In genomic region chr1:85273397-85273796, GRCh38 we compare ENCODE assay signal across 20 cellular contexts. TPM values are rescaled to one million over a fixed set of nuclear protein-coding genes. Genes with fewer than 3 reads are reported as not detected.
DNase-seq lines count a peak whose midpoint lies in the region; ATAC-seq, FAIRE-seq and TF ChIP-seq lines count a peak whose summit lies in the region.
"Had no signal": no experiment of that assay in that cellular context is flagged by ENCODE, and none has a peak within 500 bp of the region (broad histone marks: within the 10 kb centered on the region; RNA-seq: fewer than 3 reads in every experiment).

No MANE protein-coding gene starts in this region.

- H3K27ac Mint-ChIP-seq in activated naive CD8-positive, alpha-beta T cell, result peak overlapping the region; percentile 97
- no peak overlapping the region for H3K27ac Mint-ChIP-seq in activated naive CD8-positive, alpha-beta T cell treated with anti-CD3 and anti-CD28 coated beads, Interleukin-2, amount 50 U/mL, for 24 hours
- peak overlapping the region; percentile 9 for H3K27ac Mint-ChIP-seq in stimulated activated effector memory CD8-positive, alpha-beta T cell treated with anti-CD3 and anti-CD28 coated beads, Interleukin-12 subunit alpha, Interleukin-12 subunit beta, amount 100 ng/mL, for 72 hours
- H3K27ac Mint-ChIP-seq: nephron progenitor cell, WTC11 had no signal

- H3K79me2 ChIP-seq in Loucy (ENCODE audit: insufficient read depth, low read length) (peaks cover 73% of the 10 kb centered on the region), endothelial cell of umbilical vein (ENCODE audit: control insufficient read depth, insufficient read depth, low read length) (peaks cover 70% of the 10 kb centered on the region)

- H3K4me3 ChIP-seq in Loucy (ENCODE audit: low read length, poor library complexity, severe bottlenecking), result peak overlapping the region; percentile 90
- H3K4me3 ChIP-seq in endothelial cell of umbilical vein (replicated peaks in 1 of 3; ENCODE audit: insufficient read depth in 1 of 3, low read depth in 1 of 3, low read length in 3 of 3), result peak overlapping the region in 2 of 3 experiments; percentile 95 to 99
- H3K4me3 ChIP-seq in upper lobe of left lung, result no peak overlapping the region
- H3K4me3 ChIP-seq: body of pancreas, esophagus muscularis mucosa had no signal

- H3K9me2 ChIP-seq in Loucy (replicated peaks; ENCODE audit: low read depth, low read length), result no peaks in the 10 kb centered on the region

- H3K4me1 Mint-ChIP-seq in activated naive CD8-positive, alpha-beta T cell (ENCODE audit: low read depth), result peaks cover 65% of the 10 kb centered on the region
- peaks cover 44% of the 10 kb centered on the region for H3K4me1 Mint-ChIP-seq in activated naive CD8-positive, alpha-beta T cell treated with anti-CD3 and anti-CD28 coated beads, Interleukin-2, amount 50 U/mL, for 24 hours
- H3K4me1 Mint-ChIP-seq in stimulated activated effector memory CD8-positive, alpha-beta T cell treated with anti-CD3 and anti-CD28 coated beads, Interleukin-12 subunit alpha, Interleukin-12 subunit beta, amount 100 ng/mL, for 72 hours, result peaks cover 48% of the 10 kb centered on the region

- no peaks in the 10 kb centered on the region for H3K9me1 ChIP-seq in endothelial cell of umbilical vein (replicated peaks; ENCODE audit: control insufficient read depth, extremely low read depth, insufficient read depth, low read length)

- H3K9ac ChIP-seq in Loucy (ENCODE audit: low read depth, low read length, poor library complexity, severe bottlenecking), result peak overlapping the region; percentile 85
- H3K9ac ChIP-seq in endothelial cell of umbilical vein (replicated peaks; ENCODE audit: extremely low read depth, insufficient read depth, low read length), result peak overlapping the region; percentile 100

- no peak for ATAC-seq in activated naive CD8-positive, alpha-beta T cell treated with anti-CD3 and anti-CD28 coated beads, Interleukin-2, amount 50 U/mL, for 24 hours
- ATAC-seq in stimulated activated effector memory CD8-positive, alpha-beta T cell treated with anti-CD3 and anti-CD28 coated beads, Interleukin-12 subunit alpha, Interleukin-12 subunit beta, amount 100 ng/mL, for 72 hours, result no peak
- ATAC-seq in upper lobe of left lung (ENCODE audit: low FRiP score in 2 of 2), result no peak
- ATAC-seq: body of pancreas, lower lobe of right lung, Right ventricle myocardium inferior, WTC11 had no signal

- H2AFZ ChIP-seq in Loucy (ENCODE audit: low read length) (no peak overlapping the region), endothelial cell of umbilical vein (ENCODE audit: low read depth, low read length) (no peak overlapping the region)

- H3K4me3 Mint-ChIP-seq in activated naive CD8-positive, alpha-beta T cell, result peak overlapping the region; percentile 92
- H3K4me3 Mint-ChIP-seq in activated naive CD8-positive, alpha-beta T cell treated with anti-CD3 and anti-CD28 coated beads, Interleukin-2, amount 50 U/mL, for 24 hours, result no peak overlapping the region
- no peak overlapping the region for H3K4me3 Mint-ChIP-seq in stimulated activated effector memory CD8-positive, alpha-beta T cell treated with anti-CD3 and anti-CD28 coated beads, Interleukin-12 subunit alpha, Interleukin-12 subunit beta, amount 100 ng/mL, for 72 hours
- H3K4me3 Mint-ChIP-seq: nephron progenitor cell, WTC11 had no signal

- no peaks in the 10 kb centered on the region for H3K27me3 ChIP-seq in Loucy (ENCODE audit: insufficient read depth, low read length, poor library complexity, severe bottlenecking)
- no peaks in the 10 kb centered on the region for H3K27me3 ChIP-seq in endothelial cell of umbilical vein (ENCODE audit: control insufficient read depth in 2 of 2, insufficient read depth in 2 of 2, low read length in 2 of 2)
- H3K27me3 ChIP-seq in upper lobe of left lung, result no peaks in the 10 kb centered on the region
- H3K27me3 ChIP-seq: body of pancreas, dorsolateral prefrontal cortex, esophagus muscularis mucosa had no signal

- H3K9me3 Mint-ChIP-seq in activated naive CD8-positive, alpha-beta T cell (ENCODE audit: low read depth), result no peaks in the 10 kb centered on the region
- no peaks in the 10 kb centered on the region for H3K9me3 Mint-ChIP-seq in activated naive CD8-positive, alpha-beta T cell treated with anti-CD3 and anti-CD28 coated beads, Interleukin-2, amount 50 U/mL, for 24 hours
- H3K9me3 Mint-ChIP-seq in stimulated activated effector memory CD8-positive, alpha-beta T cell treated with anti-CD3 and anti-CD28 coated beads, Interleukin-12 subunit alpha, Interleukin-12 subunit beta, amount 100 ng/mL, for 72 hours, result no peaks in the 10 kb centered on the region
- H3K9me3 Mint-ChIP-seq: nephron progenitor cell, WTC11 had no signal

- no peak for TF ChIP-seq EP300 in upper lobe of left lung (IDR thresholded peaks at IDR 0.05)

- H3K36me3 Mint-ChIP-seq in activated naive CD8-positive, alpha-beta T cell, result peaks cover 10% of the 10 kb centered on the region
- H3K36me3 Mint-ChIP-seq in activated naive CD8-positive, alpha-beta T cell treated with anti-CD3 and anti-CD28 coated beads, Interleukin-2, amount 50 U/mL, for 24 hours (ENCODE audit: low read depth), result peaks cover 38% of the 10 kb centered on the region
- H3K36me3 Mint-ChIP-seq in stimulated activated effector memory CD8-positive, alpha-beta T cell treated with anti-CD3 and anti-CD28 coated beads, Interleukin-12 subunit alpha, Interleukin-12 subunit beta, amount 100 ng/mL, for 72 hours, result peaks cover 63% of the 10 kb centered on the region

- no TSS peak for BruUV-seq in endothelial cell of umbilical vein (replicated peaks; lab: Mats Ljungman, UMichigan)

- peak overlapping the region; percentile 100 for H3K27ac ChIP-seq in endothelial cell of umbilical vein (ENCODE audit: insufficient read depth, low read depth, low read length)
- H3K27ac ChIP-seq in upper lobe of left lung, result no peak overlapping the region
- H3K27ac ChIP-seq: body of pancreas, dorsolateral prefrontal cortex, esophagus muscularis mucosa, lower lobe of right lung had no signal

- TF ChIP-seq CTCF in Loucy (conservative IDR thresholded peaks at IDR 0.05; ENCODE audit: low read length) (no peak), endothelial cell of umbilical vein (IDR thresholded peaks at IDR 0.05; ENCODE audit: extremely low read depth in 1 of 2, insufficient read depth in 1 of 2, low read depth in 1 of 2, low read length in 2 of 2) (no peak), upper lobe of left lung (IDR thresholded peaks at IDR 0.05) (no peak)

- peaks cover 47% of the 10 kb centered on the region for H4K20me1 ChIP-seq in Loucy (ENCODE audit: insufficient read depth, low read length, poor library complexity, severe bottlenecking)
- no peaks in the 10 kb centered on the region for H4K20me1 ChIP-seq in endothelial cell of umbilical vein (replicated peaks; ENCODE audit: control insufficient read depth, extremely low read depth, insufficient read depth, low read length)

- FAIRE-seq in endothelial cell of umbilical vein (lab: Jason Lieb, UNC), result no peak
- FAIRE-seq: D721Med had no signal

- intact Hi-C loops in endothelial cell of umbilical vein (cut with micrococcal nuclease), result loop anchor here (10.0 kb wide), 2 partner anchors 659 to 769 kb away; partner anchors contain the start of genes GNG5 and SPATA1

- H3F3A ChIP-seq in Loucy (ENCODE audit: low read depth), result no peaks in the 10 kb centered on the region

- H3K4me1 ChIP-seq in Loucy (ENCODE audit: insufficient read depth, low read length, poor library complexity, severe bottlenecking) (peaks cover 49% of the 10 kb centered on the region), endothelial cell of umbilical vein (ENCODE audit: control insufficient read depth, extremely low read depth, insufficient read depth, low read length) (peaks cover 48% of the 10 kb centered on the region), upper lobe of left lung (peaks cover 32 to 41% (median 35%) of the 10 kb centered on the region in 4 donors)

- dilution Hi-C loops in endothelial cell of umbilical vein (cut with MboI; ENCODE audit: extremely low pct_ligation_motif_present, low sequenced_read_pairs), result no loop called here

- TF ChIP-seq POLR2A in endothelial cell of umbilical vein (IDR thresholded peaks at IDR 0.05; ENCODE audit: low read depth, low read length) (no peak), upper lobe of left lung (IDR thresholded peaks at IDR 0.05) (no peak)

- no peak for DNase-seq in activated naive CD8-positive, alpha-beta T cell treated with anti-CD3 and anti-CD28 coated beads, Interleukin-2, amount 50 U/mL, for 24 hours
- DNase-seq in endothelial cell of umbilical vein (ENCODE audit: low read depth, low spot score) (no peak), NAMALWA (ENCODE audit: low spot score) (no peak), upper lobe of left lung (no peak), kidney tubule cell (ENCODE audit: low spot score) (no peak)
- DNase-seq in stimulated activated effector memory CD8-positive, alpha-beta T cell treated with anti-CD3 and anti-CD28 coated beads, Interleukin-12 subunit alpha, Interleukin-12 subunit beta, amount 100 ng/mL, for 72 hours (ENCODE audit: low spot score in 2 of 2), result no peak
- DNase-seq: body of pancreas, dorsolateral prefrontal cortex, glutamatergic neuron, lower lobe of right lung, NCI-H2029, NCI-H446 treated with DMSO at 0.1 percent for 48 hours, nephron progenitor cell, T-helper 1 cell had no signal

- CTCF ChIA-PET in endothelial cell of umbilical vein (lab: Charles Lee), result interaction anchor here (0.9 to 3.4 kb wide), 3 partner anchors 14 to 420 kb away, joined by 5 to 10 read pairs (median 10); partner anchors contain the start of gene C1orf52

- peak overlapping the region; percentile 82 for H3K4me2 ChIP-seq in Loucy (ENCODE audit: low read depth, low read length, poor library complexity, severe bottlenecking)
- H3K4me2 ChIP-seq in endothelial cell of umbilical vein (ENCODE audit: insufficient read depth, low read length), result peak overlapping the region; percentile 97

- no peaks in the 10 kb centered on the region for H3K27me3 Mint-ChIP-seq in activated naive CD8-positive, alpha-beta T cell
- H3K27me3 Mint-ChIP-seq in activated naive CD8-positive, alpha-beta T cell treated with anti-CD3 and anti-CD28 coated beads, Interleukin-2, amount 50 U/mL, for 24 hours, result no peaks in the 10 kb centered on the region

- H3K36me3 ChIP-seq in Loucy (ENCODE audit: insufficient read depth, low read length), result peaks cover 22% of the 10 kb centered on the region; the same call in 1 of the 2 replicates
- H3K36me3 ChIP-seq in endothelial cell of umbilical vein (ENCODE audit: control insufficient read depth in 2 of 2, extremely low read depth in 1 of 2, insufficient read depth in 2 of 2, low read length in 2 of 2), result peaks cover 11 to 24% of the 10 kb centered on the region in 2 experiments
- H3K36me3 ChIP-seq in upper lobe of left lung, result peaks cover 9 to 39% (median 19%) of the 10 kb centered on the region in 4 donors

- POLR2A ChIA-PET in endothelial cell of umbilical vein (lab: Charles Lee), result no interaction called here

- H3K9me3 ChIP-seq in Loucy (ENCODE audit: insufficient read depth, low read depth, low read length) (no peaks in the 10 kb centered on the region), endothelial cell of umbilical vein (replicated peaks; ENCODE audit: control insufficient read depth, insufficient read depth, low read length) (no peaks in the 10 kb centered on the region), upper lobe of left lung (no peaks in the 10 kb centered on the region)
- H3K9me3 ChIP-seq: body of pancreas, esophagus muscularis mucosa, lower lobe of right lung had no signal

RNA-seq across cellular contexts. Expression of gene BCL10, which starts 3.0 kb away (rescaled TPM):
- total RNA-seq in endothelial cell of umbilical vein (74.5 and 78.6 TPM in 2 replicates), upper lobe of left lung (10 to 100 TPM; 14.5 to 31.0 (median 20.4) TPM)
- polyA plus RNA-seq in endothelial cell of umbilical vein, result 16.1 and 21.5 TPM in 2 replicates
- 19.8 and 20.6 TPM in 2 replicates for polyA plus RNA-seq in endothelial cell of umbilical vein (2011; cell fraction: cytosol; rRNA removed)
- 20.5 and 20.7 TPM in 2 replicates for polyA plus RNA-seq in endothelial cell of umbilical vein (2011; cell fraction: nucleus; rRNA removed)
- polyA plus RNA-seq in endothelial cell of umbilical vein (2012), result 34.1 and 55.5 TPM in 2 replicates
- polyA minus RNA-seq in endothelial cell of umbilical vein, result 34.3 and 40.4 TPM in 2 replicates
- 9.3 TPM for polyA minus RNA-seq in endothelial cell of umbilical vein (2011; cell fraction: cytosol; rRNA and poly(A)+ RNA removed)
- polyA minus RNA-seq in endothelial cell of umbilical vein (2011; cell fraction: nucleus; rRNA and poly(A)+ RNA removed), result 62.3 and 75.3 TPM in 2 replicates

RNA-seq across cellular contexts. Expression of gene C1orf52, which starts 13.9 kb away (rescaled TPM):
- total RNA-seq in endothelial cell of umbilical vein (26.7 and 29.1 TPM in 2 replicates), upper lobe of left lung (10 to 100 TPM; 12.9 to 89.1 (median 17.9) TPM)
- 22.7 and 23.1 TPM in 2 replicates for polyA plus RNA-seq in endothelial cell of umbilical vein
- 16.6 and 24.4 TPM in 2 replicates for polyA plus RNA-seq in endothelial cell of umbilical vein (2011; cell fraction: cytosol; rRNA removed)
- 36.8 and 37.9 TPM in 2 replicates for polyA plus RNA-seq in endothelial cell of umbilical vein (2011; cell fraction: nucleus; rRNA removed)
- polyA plus RNA-seq in endothelial cell of umbilical vein (2012), result 24.0 and 26.5 TPM in 2 replicates
- 14.5 and 16.4 TPM in 2 replicates for polyA minus RNA-seq in endothelial cell of umbilical vein
- 9.8 TPM for polyA minus RNA-seq in endothelial cell of umbilical vein (2011; cell fraction: cytosol; rRNA and poly(A)+ RNA removed)
- 25.7 and 39.7 TPM in 2 replicates for polyA minus RNA-seq in endothelial cell of umbilical vein (2011; cell fraction: nucleus; rRNA and poly(A)+ RNA removed)

Comparison
In these comparisons a context has a peak if more than half of its experiments do, and no peak if none do; other contexts are left out.
1. H3K4me3 ChIP-seq: peak in Loucy (single experiment) and endothelial cell of umbilical vein (2 of 3); none in upper lobe of left lung (0 of 4).